ENCODE assay signal across 16 cellular contexts in genomic region chr18:58516514-58517285, GRCh38.
A peak's percentile ranks its signal among the peaks of the same experiment; 100 is the strongest.
DNase-seq lines count a peak whose midpoint lies in the region; ATAC-seq and TF ChIP-seq lines count a peak whose summit lies in the region.
"Had no signal": no experiment of that assay in that cellular context is flagged by ENCODE, and none has a peak within 500 bp of the region (broad histone marks: within the 10 kb centered on the region; RNA-seq: fewer than 3 reads in every experiment).

No MANE protein-coding gene starts in this region.

- H4K91ac ChIP-seq in IMR-90 (ENCODE audit: insufficient read depth, low read depth, low read length) (no peak overlapping the region), trophoblast cell (ENCODE audit: low read depth, low read length) (no peak overlapping the region)

- no peak overlapping the region for H3K4me2 ChIP-seq in IMR-90 (ENCODE audit: low read depth, low read length)
- H3K4me2 ChIP-seq in trophoblast cell (ENCODE audit: low read length) = no peak overlapping the region
- H3K4me2 ChIP-seq: BLaER1 had no signal

- H2BK12ac ChIP-seq in trophoblast cell (ENCODE audit: low read length) = no peak overlapping the region

- H3K27me3 Mint-ChIP-seq in endodermal cell (ENCODE audit: insufficient read depth) = no peaks in the 10 kb centered on the region

- no peak overlapping the region for H3K4me3 ChIP-seq in left ventricle myocardium inferior
- no peak overlapping the region for H3K4me3 ChIP-seq in IMR-90 (ENCODE audit: insufficient read depth, low read depth, low read length)
- no peak overlapping the region for H3K4me3 ChIP-seq in endodermal cell (ENCODE audit: low read length)
- H3K4me3 ChIP-seq in trophoblast cell (ENCODE audit: low read depth, low read length) = peak overlapping the region; percentile 0
- no peak overlapping the region for H3K4me3 ChIP-seq in thyroid gland (replicated peaks in 1 of 3)
- H3K4me3 ChIP-seq: BLaER1, GM12878 had no signal

- no TSS peak for BruUV-seq in IMR-90 (replicated peaks; lab: Mats Ljungman, UMichigan)

- H3K4me3 Mint-ChIP-seq in endodermal cell = no peak overlapping the region
- H3K4me3 Mint-ChIP-seq: CD4-positive, CD25-positive, alpha-beta regulatory T cell; H9 had no signal

- intact Hi-C loops in Right ventricle myocardium inferior (cut with DNase I) = no loop called here
- intact Hi-C loops in left ventricle myocardium inferior (cut with micrococcal nuclease) = no loop called here
- intact Hi-C loops in IMR-90 (cut with micrococcal nuclease) = no loop called here
- intact Hi-C loops in thyroid gland (cut with DNase I) = no loop called here

- H4K12ac ChIP-seq in trophoblast cell (ENCODE audit: low read depth, low read length) = no peak overlapping the region

- H3K36me3 Mint-ChIP-seq in endodermal cell (ENCODE audit: low read depth) = no peaks in the 10 kb centered on the region
- H3K36me3 Mint-ChIP-seq: CD4-positive, CD25-positive, alpha-beta regulatory T cell had no signal

- WGBS in IMR-90 (ENCODE audit: extremely low coverage in 2 of 2, insufficient read length in 1 of 2), 2 experiments = 100% methylated on average over 3 of the region's 12 CpGs; no CpG with 5 or more reads in 1 of the 2 experiments
- WGBS in endodermal cell (ENCODE audit: insufficient coverage in 1 of 2, insufficient read length in 1 of 2), 2 experiments = 91 to 94% methylated on average over 7 to 12 of the region's 12 CpGs
- WGBS in trophoblast cell (ENCODE audit: extremely low coverage, insufficient coverage, insufficient read length) = no CpG with 5 or more reads among the region's 12 CpGs
- 87 to 90% methylated on average over 12 of the region's 12 CpGs for WGBS in thyroid gland, 2 donors

- peaks cover 13% of the 10 kb centered on the region for H3K9me1 ChIP-seq in IMR-90 (ENCODE audit: insufficient read depth, low read length)

- H3K56ac ChIP-seq in IMR-90 (ENCODE audit: extremely low read depth, insufficient read depth, low read length) = no peak overlapping the region

- no peak for TF ChIP-seq CTCF in left ventricle myocardium inferior (IDR thresholded peaks at IDR 0.05; ENCODE audit: borderline replicate concordance)
- no peak for TF ChIP-seq CTCF in IMR-90 (conservative IDR thresholded peaks at IDR 0.05; ENCODE audit: low read depth, low read length)
- TF ChIP-seq CTCF in endodermal cell (conservative IDR thresholded peaks at IDR 0.05) = no peak
- no peak for TF ChIP-seq CTCF in thyroid gland (IDR thresholded peaks at IDR 0.05)

- H3K27ac ChIP-seq in left ventricle myocardium inferior (replicated peaks) (no peak overlapping the region), IMR-90 (ENCODE audit: insufficient read depth, low read length) (no peak overlapping the region), endodermal cell (ENCODE audit: low read depth, low read length) (no peak overlapping the region), trophoblast cell (ENCODE audit: low read depth, low read length) (no peak overlapping the region), thyroid gland (no peak overlapping the region)
- H3K27ac ChIP-seq: BLaER1 had no signal

- H3K79me1 ChIP-seq in IMR-90 (ENCODE audit: low read depth in 1 of 2, low read length in 2 of 2) (peaks cover 0 to 9% of the 10 kb centered on the region in 2 experiments; a peak in 2 of 4 replicates), trophoblast cell (ENCODE audit: low read length) (no peaks in the 10 kb centered on the region)

- TF ChIP-seq RAD21 in IMR-90 (IDR thresholded peaks at IDR 0.05; ENCODE audit: low read length) = no peak

- H3K9me3 ChIP-seq in left ventricle myocardium inferior (replicated peaks) (no peaks in the 10 kb centered on the region), IMR-90 (ENCODE audit: control insufficient read depth, insufficient read depth, low read length) (no peaks in the 10 kb centered on the region), endodermal cell (ENCODE audit: control insufficient read depth, low read length) (no peaks in the 10 kb centered on the region), trophoblast cell (ENCODE audit: insufficient read depth, low read depth, low read length) (peaks cover 6% of the 10 kb centered on the region), thyroid gland (no peaks in the 10 kb centered on the region)
- H3K9me3 ChIP-seq: BLaER1 had no signal

- H3K9ac ChIP-seq in IMR-90 (ENCODE audit: low read depth, low read length) = no peak overlapping the region
- no peak overlapping the region for H3K9ac ChIP-seq in endodermal cell (ENCODE audit: extremely low read depth, low read length, poor library complexity, severe bottlenecking)
- H3K9ac ChIP-seq in trophoblast cell (ENCODE audit: low read length) = no peak overlapping the region
- H3K9ac ChIP-seq: BLaER1 had no signal

- no peaks in the 10 kb centered on the region for H3K27me3 ChIP-seq in left ventricle myocardium inferior (ENCODE audit: low read depth)
- no peaks in the 10 kb centered on the region for H3K27me3 ChIP-seq in IMR-90 (ENCODE audit: control insufficient read depth, insufficient read depth, low read length)
- no peaks in the 10 kb centered on the region for H3K27me3 ChIP-seq in endodermal cell (ENCODE audit: control insufficient read depth, insufficient read depth, low read length, poor library complexity, severe bottlenecking)
- no peaks in the 10 kb centered on the region for H3K27me3 ChIP-seq in trophoblast cell (ENCODE audit: insufficient read depth, low read length)
- H3K27me3 ChIP-seq in thyroid gland = no peaks in the 10 kb centered on the region
- H3K27me3 ChIP-seq: BLaER1 had no signal

- no peak overlapping the region for H3K23ac ChIP-seq in IMR-90 (ENCODE audit: low read depth, low read length)
- H3K23ac ChIP-seq in trophoblast cell (ENCODE audit: low read length) = no peak overlapping the region

- no peak overlapping the region for H2BK120ac ChIP-seq in IMR-90 (ENCODE audit: low read depth, low read length)
- H2BK120ac ChIP-seq in trophoblast cell (ENCODE audit: insufficient read depth, low read length, poor library complexity) = no peak overlapping the region

- H3K18ac ChIP-seq in IMR-90 (ENCODE audit: low read depth, low read length) (no peak overlapping the region), trophoblast cell (ENCODE audit: low read length) (no peak overlapping the region)

- H2AFZ ChIP-seq in IMR-90 (replicated peaks; ENCODE audit: low read length, poor library complexity) (no peak overlapping the region), trophoblast cell (ENCODE audit: insufficient read depth, low read length, poor library complexity) (no peak overlapping the region)

- CTCF ChIA-PET in IMR-90 (lab: Yijun Ruan, JAX) = interaction anchor here (0.6 to 1.6 kb wide), 2 partner anchors 8 to 258 kb away, joined by 3 read pairs; no protein-coding TSS in a partner anchor

- peaks cover 10% of the 10 kb centered on the region for H3K4me1 Mint-ChIP-seq in endodermal cell
- H3K4me1 Mint-ChIP-seq: CD4-positive, CD25-positive, alpha-beta regulatory T cell had no signal

- H3K79me2 ChIP-seq in trophoblast cell (ENCODE audit: control insufficient read depth, insufficient read depth, low read length, poor library complexity) = no peaks in the 10 kb centered on the region

- TF ChIP-seq POLR2A in IMR-90 (IDR thresholded peaks at IDR 0.05; ENCODE audit: low read depth, low read length) (no peak), thyroid gland (IDR thresholded peaks at IDR 0.05) (no peak)

- no peaks in the 10 kb centered on the region for H3K9me3 Mint-ChIP-seq in endodermal cell
- H3K9me3 Mint-ChIP-seq: H9 had no signal

- no peak overlapping the region for H4K8ac ChIP-seq in IMR-90 (ENCODE audit: low read depth in 2 of 2, low read length in 2 of 2)
- no peak overlapping the region for H4K8ac ChIP-seq in trophoblast cell (ENCODE audit: low read depth, low read length)

- H2AK5ac ChIP-seq in IMR-90 (ENCODE audit: low read depth, low read length) (no peak overlapping the region), trophoblast cell (ENCODE audit: low read length) (no peak overlapping the region)

- H2BK15ac ChIP-seq in IMR-90 (ENCODE audit: low read depth, low read length) = no peak overlapping the region

- H2AK9ac ChIP-seq in IMR-90 (replicated peaks; ENCODE audit: low read depth, low read length, poor library complexity) = peak overlapping the region; percentile 6

- ATAC-seq in Right ventricle myocardium inferior (peak; percentile 13), IMR-90 (ENCODE audit: low read depth) (no peak), HG03108 (IDR thresholded peaks at IDR 0.05; ENCODE audit: unreplicated experiment) (no peak)
- ATAC-seq: GM12878 had no signal

- no peaks in the 10 kb centered on the region for H3K4me1 ChIP-seq in left ventricle myocardium inferior
- no peaks in the 10 kb centered on the region for H3K4me1 ChIP-seq in IMR-90 (ENCODE audit: control insufficient read depth, insufficient read depth, low read length)
- H3K4me1 ChIP-seq in endodermal cell (ENCODE audit: control insufficient read depth, insufficient read depth, low read length) = no peaks in the 10 kb centered on the region
- peaks cover 3 to 6% of the 10 kb centered on the region in 2 experiments for H3K4me1 ChIP-seq in trophoblast cell (ENCODE audit: control insufficient read depth in 1 of 2, insufficient read depth in 2 of 2, low read length in 2 of 2)
- no peaks in the 10 kb centered on the region for H3K4me1 ChIP-seq in thyroid gland
- H3K4me1 ChIP-seq: BLaER1 had no signal

- H3K36me3 ChIP-seq in left ventricle myocardium inferior = peaks cover 10% of the 10 kb centered on the region
- peaks cover 42% of the 10 kb centered on the region for H3K36me3 ChIP-seq in IMR-90 (ENCODE audit: control insufficient read depth, insufficient read depth, low read length)
- H3K36me3 ChIP-seq in endodermal cell (ENCODE audit: control insufficient read depth, insufficient read depth, low read length) = no peaks in the 10 kb centered on the region
- peaks cover 0 to 3% of the 10 kb centered on the region in 2 experiments for H3K36me3 ChIP-seq in trophoblast cell (ENCODE audit: control insufficient read depth in 1 of 2, insufficient read depth in 2 of 2, low read length in 2 of 2)
- no peaks in the 10 kb centered on the region for H3K36me3 ChIP-seq in thyroid gland
- H3K36me3 ChIP-seq: BLaER1 had no signal

- POLR2A ChIA-PET in IMR-90 (lab: Charles Lee; ENCODE audit: unreplicated experiment) = no interaction called here

- H3K4ac ChIP-seq in IMR-90 (ENCODE audit: low read depth, low read length) (no peak overlapping the region), trophoblast cell (ENCODE audit: low read depth, low read length) (no peak overlapping the region)

- H3K14ac ChIP-seq in IMR-90 (replicated peaks; ENCODE audit: low read depth, low read length) (no peak overlapping the region), trophoblast cell (ENCODE audit: low read length) (no peak overlapping the region)

- DNase-seq in Right ventricle myocardium inferior (ENCODE audit: missing footprints) (no peak), left ventricle myocardium inferior (no peak), IMR-90 (no peak), endodermal cell (peak; percentile 28), trophoblast cell (no peak), thyroid gland (no peak)
- no peak for DNase-seq in stimulated activated CD8-positive, alpha-beta memory T cell treated with anti-CD3 and anti-CD28 coated beads, Interleukin-4, amount 100 ng/mL, for 48 hours
- DNase-seq: 8988T; AML-193; CD4-positive, CD25-positive, alpha-beta regulatory T cell; DMS 273 treated with DMSO at 0.1 percent for 48 hours; GOT3; H9 had no signal

- no peak overlapping the region for H4K5ac ChIP-seq in IMR-90 (ENCODE audit: low read depth, low read length)

- in situ Hi-C loops in IMR-90 (cut with MboI; ENCODE audit: low sequenced_read_pairs) = no loop called here

- dilution Hi-C loops in IMR-90 (cut with HindIII; ENCODE audit: low sequenced_read_pairs, unreplicated experiment) = no loop called here

- H4K20me1 ChIP-seq in IMR-90 (ENCODE audit: insufficient read depth, low read length) = no peaks in the 10 kb centered on the region; the same call in 1 of the 2 replicates
- H4K20me1 ChIP-seq: BLaER1 had no signal

- no peak overlapping the region for H2BK20ac ChIP-seq in IMR-90 (ENCODE audit: low read depth, low read length)

- H2BK5ac ChIP-seq in IMR-90 (ENCODE audit: low read depth, low read length, poor library complexity, severe bottlenecking) (no peak overlapping the region), trophoblast cell (ENCODE audit: low read depth, low read length, poor library complexity) (no peak overlapping the region)

- H3K27ac Mint-ChIP-seq in endodermal cell = no peak overlapping the region
- H3K27ac Mint-ChIP-seq: CD4-positive, CD25-positive, alpha-beta regulatory T cell had no signal
